In genomic region chr12:30105505-30105904, GRCh38 we compare ENCODE assay signal across 29 cellular contexts.
DNase-seq lines count a peak whose midpoint lies in the region; ATAC-seq, FAIRE-seq and TF ChIP-seq lines count a peak whose summit lies in the region.
"Had no signal": no experiment of that assay in that cellular context is flagged by ENCODE, and none has a peak within 500 bp of the region (broad histone marks: within the 10 kb centered on the region; RNA-seq: fewer than 3 reads in every experiment).

No MANE protein-coding gene starts in this region.

- H4K20me1 ChIP-seq in endothelial cell of umbilical vein (replicated peaks; ENCODE audit: control insufficient read depth, extremely low read depth, insufficient read depth, low read length), result no peaks in the 10 kb centered on the region
- no peaks in the 10 kb centered on the region for H4K20me1 ChIP-seq in neural progenitor cell (ENCODE audit: low read depth)
- H4K20me1 ChIP-seq: BLaER1 had no signal

- no TSS peak for BruUV-seq in endothelial cell of umbilical vein (replicated peaks; lab: Mats Ljungman, UMichigan)

- H3K4me3 ChIP-seq in endothelial cell of umbilical vein (replicated peaks in 1 of 3; ENCODE audit: insufficient read depth in 1 of 3, low read depth in 1 of 3, low read length in 3 of 3) (no peak overlapping the region), neural progenitor cell (no peak overlapping the region), mucosa of descending colon (no peak overlapping the region)
- H3K4me3 ChIP-seq: BLaER1, GM12878 had no signal

- TF ChIP-seq CTCF in brain (conservative IDR thresholded peaks at IDR 0.05) (no peak), endothelial cell of umbilical vein (IDR thresholded peaks at IDR 0.05; ENCODE audit: extremely low read depth in 1 of 2, insufficient read depth in 1 of 2, low read depth in 1 of 2, low read length in 2 of 2) (no peak), neural progenitor cell (IDR thresholded peaks at IDR 0.05) (no peak), mucosa of descending colon (IDR thresholded peaks at IDR 0.05) (no peak)

- no peaks in the 10 kb centered on the region for H3F3A ChIP-seq in neural progenitor cell (ENCODE audit: low read depth)

- H3K27me3 ChIP-seq in endothelial cell of umbilical vein (ENCODE audit: control insufficient read depth in 2 of 2, insufficient read depth in 2 of 2, low read length in 2 of 2) (no peaks in the 10 kb centered on the region), neural progenitor cell (no peaks in the 10 kb centered on the region)
- H3K27me3 ChIP-seq: BE2C, BLaER1 had no signal

- H3K9ac ChIP-seq in endothelial cell of umbilical vein (replicated peaks; ENCODE audit: extremely low read depth, insufficient read depth, low read length) (no peak overlapping the region), neural progenitor cell (no peak overlapping the region)
- H3K9ac ChIP-seq: BLaER1 had no signal

- H3K27ac Mint-ChIP-seq in brain (peak overlapping the region in 3 of 5 experiments; percentile 12 to 95 (median 59)), neural progenitor cell (peak overlapping the region; percentile 4)
- H3K27ac Mint-ChIP-seq: CD14-positive monocyte; CD4-positive, alpha-beta memory T cell; CD4-positive, CD25-positive, alpha-beta regulatory T cell; CD8-positive, alpha-beta memory T cell had no signal

- H3K4me1 Mint-ChIP-seq in brain (peaks cover 19% of the 10 kb centered on the region), neural progenitor cell (no peaks in the 10 kb centered on the region)
- H3K4me1 Mint-ChIP-seq: CD14-positive monocyte; CD4-positive, alpha-beta memory T cell; CD4-positive, CD25-positive, alpha-beta regulatory T cell; CD8-positive, alpha-beta memory T cell had no signal

- H3K9me3 ChIP-seq in endothelial cell of umbilical vein (replicated peaks; ENCODE audit: control insufficient read depth, insufficient read depth, low read length) (no peaks in the 10 kb centered on the region), neural progenitor cell (ENCODE audit: low read depth) (no peaks in the 10 kb centered on the region), mucosa of descending colon (peaks cover 11% of the 10 kb centered on the region)
- H3K9me3 ChIP-seq: BE2C, BLaER1 had no signal

- CTCF ChIA-PET in endothelial cell of umbilical vein (lab: Charles Lee), result interaction anchor here (0.8 to 1.1 kb wide), 2 partner anchors 13 to 25 kb away, joined by 3 read pairs; no protein-coding TSS in a partner anchor

- H3K79me2 ChIP-seq in endothelial cell of umbilical vein (ENCODE audit: control insufficient read depth, insufficient read depth, low read length), result no peaks in the 10 kb centered on the region
- H3K79me2 ChIP-seq in neural progenitor cell (ENCODE audit: low read depth), result no peaks in the 10 kb centered on the region

- H3K27ac ChIP-seq in endothelial cell of umbilical vein (ENCODE audit: insufficient read depth, low read depth, low read length) (no peak overlapping the region), neural progenitor cell (no peak overlapping the region)
- H3K27ac ChIP-seq: BLaER1 had no signal

- H3K9me1 ChIP-seq in endothelial cell of umbilical vein (replicated peaks; ENCODE audit: control insufficient read depth, extremely low read depth, insufficient read depth, low read length), result no peaks in the 10 kb centered on the region

- ATAC-seq in GM18873 (IDR thresholded peaks at IDR 0.05; ENCODE audit: low FRiP score, unreplicated experiment) (no peak), mucosa of descending colon (no peak), HG03521 (IDR thresholded peaks at IDR 0.05; ENCODE audit: unreplicated experiment) (no peak)
- ATAC-seq: GM12878 had no signal

- no peaks in the 10 kb centered on the region for H3K36me3 ChIP-seq in endothelial cell of umbilical vein (ENCODE audit: control insufficient read depth in 2 of 2, extremely low read depth in 1 of 2, insufficient read depth in 2 of 2, low read length in 2 of 2)
- no peaks in the 10 kb centered on the region for H3K36me3 ChIP-seq in neural progenitor cell
- no peaks in the 10 kb centered on the region for H3K36me3 ChIP-seq in mucosa of descending colon (ENCODE audit: low read depth)
- H3K36me3 ChIP-seq: BE2C, BLaER1 had no signal

- H3K36me3 Mint-ChIP-seq in brain (no peaks in the 10 kb centered on the region), neural progenitor cell (no peaks in the 10 kb centered on the region)
- H3K36me3 Mint-ChIP-seq: CD14-positive monocyte; CD4-positive, alpha-beta memory T cell; CD4-positive, CD25-positive, alpha-beta regulatory T cell; CD8-positive, alpha-beta memory T cell had no signal

- DNase-seq in endothelial cell of umbilical vein (ENCODE audit: low read depth, low spot score) (no peak), neural progenitor cell (ENCODE audit: low spot score) (no peak), RKO (ENCODE audit: low spot score) (no peak), mucosa of descending colon (no peak)
- DNase-seq: 8988T; ACHN; C1 segment of cervical spinal cord; CD4-positive, alpha-beta memory T cell; CD4-positive, CD25-positive, alpha-beta regulatory T cell; CD8-positive, alpha-beta memory T cell; COR-L47; DMS 273 treated with DMSO at 0.1 percent for 48 hours; DMS153; DMS53; DMS79; DND-41; EL; GDM1 had no signal

- peak; percentile 43 for FAIRE-seq in endothelial cell of umbilical vein (lab: Jason Lieb, UNC)
- FAIRE-seq: A204.1, GM12878, GM12892, GM18507, GM19239 had no signal

- H3K9me3 Mint-ChIP-seq in brain (peaks cover 0 to 18% (median 14%) of the 10 kb centered on the region in 5 experiments), neural progenitor cell (peaks cover 6% of the 10 kb centered on the region)

- TF ChIP-seq POLR2A in endothelial cell of umbilical vein (IDR thresholded peaks at IDR 0.05; ENCODE audit: low read depth, low read length), result no peak

- H2AFZ ChIP-seq in endothelial cell of umbilical vein (ENCODE audit: low read depth, low read length), result no peak overlapping the region
- no peak overlapping the region for H2AFZ ChIP-seq in neural progenitor cell (replicated peaks)

- POLR2A ChIA-PET in endothelial cell of umbilical vein (lab: Charles Lee), result no interaction called here

- dilution Hi-C loops in endothelial cell of umbilical vein (cut with MboI; ENCODE audit: extremely low pct_ligation_motif_present, low sequenced_read_pairs), result no loop called here

- peaks cover 9% of the 10 kb centered on the region for H3K27me3 Mint-ChIP-seq in brain
- peaks cover 9% of the 10 kb centered on the region for H3K27me3 Mint-ChIP-seq in neural progenitor cell (ENCODE audit: insufficient read depth, low read depth)
- H3K27me3 Mint-ChIP-seq: CD8-positive, alpha-beta memory T cell had no signal

- H3K4me2 ChIP-seq in endothelial cell of umbilical vein (ENCODE audit: insufficient read depth, low read length) (no peak overlapping the region), neural progenitor cell (no peak overlapping the region)
- H3K4me2 ChIP-seq: BLaER1 had no signal

- intact Hi-C loops in endothelial cell of umbilical vein (cut with micrococcal nuclease) (loop anchor here (10.0 kb wide), 1 partner anchor 541 kb away; no protein-coding TSS in a partner anchor), mucosa of descending colon (cut with DNase I, micrococcal nuclease) (no loop called here)

- H3K4me1 ChIP-seq in endothelial cell of umbilical vein (ENCODE audit: control insufficient read depth, extremely low read depth, insufficient read depth, low read length) (peaks cover 6% of the 10 kb centered on the region), neural progenitor cell (no peaks in the 10 kb centered on the region), mucosa of descending colon (ENCODE audit: low read depth) (no peaks in the 10 kb centered on the region)
- H3K4me1 ChIP-seq: BLaER1 had no signal

- H3K4me3 Mint-ChIP-seq in brain (peak overlapping the region in 2 of 5 experiments; percentile 9 to 25), neural progenitor cell (no peak overlapping the region)
- H3K4me3 Mint-ChIP-seq: CD14-positive monocyte; CD4-positive, alpha-beta memory T cell; CD4-positive, CD25-positive, alpha-beta regulatory T cell; CD8-positive, alpha-beta memory T cell had no signal

TF ChIP-seq in endothelial cell of umbilical vein, 7 proteins besides CTCF, POLR2A, EP300 and RAD21:
- no peak for TF ChIP-seq FOS (IDR thresholded peaks at IDR 0.05; ENCODE audit: borderline replicate concordance, insufficient read depth, low read length)
- no peak for TF ChIP-seq POLR2AphosphoS5 (IDR thresholded peaks at IDR 0.05; ENCODE audit: insufficient read depth, low read depth, low read length)
- TF ChIP-seq MAX (IDR thresholded peaks at IDR 0.05; ENCODE audit: insufficient read depth, insufficient read length), result no peak
- TF ChIP-seq MYC (IDR thresholded peaks at IDR 0.05; ENCODE audit: low read depth, low read length), result no peak
- TF ChIP-seq GATA2 (IDR thresholded peaks at IDR 0.05; ENCODE audit: insufficient read depth, insufficient read length, low read depth, low read length), result no peak
- no peak for TF ChIP-seq EZH2 (IDR thresholded peaks at IDR 0.05; ENCODE audit: borderline replicate concordance, low read depth, low read length, severe bottlenecking)
- TF ChIP-seq JUN (IDR thresholded peaks at IDR 0.05; ENCODE audit: borderline replicate concordance, insufficient read depth, insufficient read length, low read depth), result no peak
